Comparison of ENCODE assay signal across 15 cellular contexts in genomic region chr4:184968784-184969201, GRCh38. TPM values are rescaled to one million over a fixed set of nuclear protein-coding genes. Genes with fewer than 3 reads are reported as not detected.
DNase-seq lines count a peak whose midpoint lies in the region; ATAC-seq and TF ChIP-seq lines count a peak whose summit lies in the region.
"Had no signal": no experiment of that assay in that cellular context is flagged by ENCODE, and none has a peak within 500 bp of the region (broad histone marks: within the 10 kb centered on the region; RNA-seq: fewer than 3 reads in every experiment).

No MANE protein-coding gene starts in this region.

- BruUV-seq in HCT116 (replicated peaks; lab: Mats Ljungman, UMichigan): no TSS peak

- H3K27me3 ChIP-seq in HCT116 (ENCODE audit: insufficient read depth, low read length): no peaks in the 10 kb centered on the region
- H3K27me3 ChIP-seq in right atrium auricular region: no peaks in the 10 kb centered on the region
- H3K27me3 ChIP-seq in prostate gland (replicated peaks; ENCODE audit: insufficient read depth): no peaks in the 10 kb centered on the region
- H3K27me3 ChIP-seq: ovary had no signal

- no peaks in the 10 kb centered on the region for H3K36me3 ChIP-seq in HCT116 (ENCODE audit: control insufficient read depth in 1 of 2, insufficient read depth in 2 of 2, low read length in 2 of 2)
- H3K36me3 ChIP-seq in right atrium auricular region: no peaks in the 10 kb centered on the region
- H3K36me3 ChIP-seq in prostate gland: no peaks in the 10 kb centered on the region
- H3K36me3 ChIP-seq: ovary had no signal

- no peak for DNase-seq in HCT116 (ENCODE audit: low read depth, low spot score)
- peak; percentile 49 for DNase-seq in right atrium auricular region (ENCODE audit: low spot score)
- DNase-seq in prostate gland (ENCODE audit: low spot score): peak; percentile 69
- DNase-seq in AG08396 (ENCODE audit: low spot score): no peak
- DNase-seq in hepatic stellate cell (ENCODE audit: low spot score): no peak
- DNase-seq: C1 segment of cervical spinal cord; dorsolateral prefrontal cortex; foreskin melanocyte; NCI-H510A; ovary; stimulated activated CD4-positive, alpha-beta T cell treated with anti-CD3 and anti-CD28 coated beads, Interleukin-2, amount 100 ng/mL, for 48 hours; stimulated activated naive CD4-positive, alpha-beta T cell treated with Interleukin-2 at 50 U/mL for 16 hours had no signal

- ATAC-seq in HCT116 (peak; percentile 99), HG02759 (IDR thresholded peaks at IDR 0.05; ENCODE audit: unreplicated experiment) (no peak), SK-N-SH treated with all-trans-retinoic acid at 6 μM for 48 hours (no peak)

- H3K9me2 ChIP-seq in HCT116 (ENCODE audit: insufficient read depth): no peaks in the 10 kb centered on the region

- no peak for TF ChIP-seq RAD21 in HCT116 (IDR thresholded peaks at IDR 0.05; ENCODE audit: low read depth)

- H3K4me1 ChIP-seq in HCT116 (ENCODE audit: control insufficient read depth in 1 of 2, insufficient read depth in 2 of 2, low read length in 2 of 2) (peaks cover 9 to 12% of the 10 kb centered on the region in 2 experiments; a peak in 3 of 4 replicates), right atrium auricular region (no peaks in the 10 kb centered on the region), prostate gland (replicated peaks) (no peaks in the 10 kb centered on the region)

- H3K4me3 ChIP-seq in HCT116 (replicated peaks in 1 of 2; ENCODE audit: low read depth in 1 of 2, low read length in 2 of 2) (no peak overlapping the region), right atrium auricular region (no peak overlapping the region), prostate gland (no peak overlapping the region)
- H3K4me3 ChIP-seq: dorsolateral prefrontal cortex, ovary had no signal

- H3K4me2 ChIP-seq in HCT116 (ENCODE audit: low read length): peak overlapping the region; percentile 20

- RAD21 ChIA-PET in HCT116 (lab: Charles Lee; ENCODE audit: low non-redundant PET in 1 of 2, low total read pairs in 2 of 2, uncharacterized antibody in 2 of 2, unreplicated experiment in 2 of 2): no interaction called here

- TF ChIP-seq POLR2A in HCT116 (IDR thresholded peaks at IDR 0.05; ENCODE audit: borderline replicate concordance, extremely low read depth, insufficient read depth, insufficient read length) (no peak), prostate gland (IDR thresholded peaks at IDR 0.05) (peak; percentile 39)

- CTCF ChIA-PET in HCT116 (lab: Charles Lee): interaction anchor here (1.0 kb wide), 1 partner anchor 9 kb away, joined by 3 read pairs; no protein-coding TSS in a partner anchor

- H3K79me2 ChIP-seq in HCT116 (ENCODE audit: insufficient read depth, low read length): no peaks in the 10 kb centered on the region

- H4K20me1 ChIP-seq in HCT116 (ENCODE audit: insufficient read depth): no peaks in the 10 kb centered on the region

- POLR2A ChIA-PET in HCT116 (lab: Charles Lee): no interaction called here

- peak overlapping the region; percentile 53 for H2AFZ ChIP-seq in HCT116 (ENCODE audit: low read depth, low read length, poor library complexity, severe bottlenecking)

- H3K27ac ChIP-seq in HCT116 (ENCODE audit: low read depth, low read length) (no peak overlapping the region), VCaP (peak overlapping the region; percentile 18; the same call in 1 of the 2 replicates), right atrium auricular region (no peak overlapping the region), prostate gland (no peak overlapping the region)
- H3K27ac ChIP-seq: dorsolateral prefrontal cortex, ovary had no signal

- TF ChIP-seq CTCF in HCT116 (IDR thresholded peaks at IDR 0.05 in 2 of 3, conservative IDR thresholded peaks at IDR 0.05 in 1 of 3; ENCODE audit: borderline replicate concordance in 1 of 3, insufficient read depth in 1 of 3, low read depth in 2 of 3, low read length in 2 of 3) (no peak), VCaP (conservative IDR thresholded peaks at IDR 0.05) (no peak), right atrium auricular region (IDR thresholded peaks at IDR 0.05) (no peak), prostate gland (IDR thresholded peaks at IDR 0.05) (no peak)

- intact Hi-C loops in HCT116 (cut with micrococcal nuclease): no loop called here
- intact Hi-C loops in prostate gland (cut with DNase I): no loop called here

- H3K9ac ChIP-seq in HCT116 (ENCODE audit: low read length): no peak overlapping the region

- H3K9me3 ChIP-seq in HCT116 (ENCODE audit: control insufficient read depth in 1 of 2, insufficient read depth in 1 of 2, low read depth in 1 of 2, low read length in 2 of 2) (no peaks in the 10 kb centered on the region), right atrium auricular region (no peaks in the 10 kb centered on the region), prostate gland (no peaks in the 10 kb centered on the region)
- H3K9me3 ChIP-seq: ovary had no signal

- 78% methylated on average over 5 of the region's 5 CpGs for WGBS in prostate gland

TF ChIP-seq in HCT116, 20 proteins besides CTCF, POLR2A, EP300 and RAD21 (continues in another document):
- TF ChIP-seq ELF1 (IDR thresholded peaks at IDR 0.05; ENCODE audit: borderline replicate concordance, low read depth): no peak
- TF ChIP-seq EGR1 (IDR thresholded peaks at IDR 0.05; ENCODE audit: low read depth): no peak
- no peak for TF ChIP-seq MAX (IDR thresholded peaks at IDR 0.05)
- no peak for TF ChIP-seq SP1 (IDR thresholded peaks at IDR 0.05; ENCODE audit: low read depth)
- TF ChIP-seq SRF (IDR thresholded peaks at IDR 0.05; ENCODE audit: low read depth): no peak
- TF ChIP-seq ZFX (IDR thresholded peaks at IDR 0.05): no peak
- no peak for TF ChIP-seq ZBTB33 (IDR thresholded peaks at IDR 0.05; ENCODE audit: extremely low read depth, insufficient replicate concordance, low read length)
- TF ChIP-seq SIN3A (IDR thresholded peaks at IDR 0.05; ENCODE audit: low read depth): no peak
- TF ChIP-seq JUND (IDR thresholded peaks at IDR 0.05): no peak
- TF ChIP-seq CEBPB (IDR thresholded peaks at IDR 0.05; ENCODE audit: low read depth): no peak
- no peak for TF ChIP-seq FOSL1 (IDR thresholded peaks at IDR 0.05; ENCODE audit: low read depth)
- TF ChIP-seq ZNF274 (IDR thresholded peaks at IDR 0.05; ENCODE audit: low read depth, low read length): no peak

TF ChIP-seq in SK-N-SH treated with all-trans-retinoic acid at 6 μM for 48 hours, 23 proteins besides CTCF, POLR2A, EP300 and RAD21 (continues in another document):
- TF ChIP-seq OSR1 (CRISPR knock-in tag; IDR thresholded peaks at IDR 0.05) (no peak), PPARA (CRISPR knock-in tag; IDR thresholded peaks at IDR 0.05; ENCODE audit: borderline replicate concordance) (no peak), TSHZ2 (CRISPR knock-in tag; IDR thresholded peaks at IDR 0.05) (no peak), SNAI2 (CRISPR knock-in tag; IDR thresholded peaks at IDR 0.05) (no peak), PATZ1 (CRISPR knock-in tag; IDR thresholded peaks at IDR 0.05; ENCODE audit: borderline replicate concordance) (no peak), CSDC2 (CRISPR knock-in tag; IDR thresholded peaks at IDR 0.05) (no peak), ZFP30 (CRISPR knock-in tag; IDR thresholded peaks at IDR 0.05) (no peak)

RNA-seq across cellular contexts. Expression of gene HELT, which starts 49.5 kb away (rescaled TPM):
- total RNA-seq in HCT116 (2021; ENCODE audit: unreplicated experiment) (not detected), right atrium auricular region (not detected), prostate gland (not detected)
- polyA plus RNA-seq in HCT116 (2012): not detected in 2 replicates
- total RNA-seq: dorsolateral prefrontal cortex, ovary had no signal
- polyA plus RNA-seq: ovary had no signal

Comparison
In these comparisons a context has a peak if more than half of its experiments do, and no peak if none do; other contexts are left out.
1. DNase-seq: peak in right atrium auricular region (single experiment) and prostate gland (single experiment); none in HCT116 (single experiment), AG08396 (single experiment) and hepatic stellate cell (single experiment).